12 cellular contexts compared by ENCODE assay signal in the genomic region with DNA sequence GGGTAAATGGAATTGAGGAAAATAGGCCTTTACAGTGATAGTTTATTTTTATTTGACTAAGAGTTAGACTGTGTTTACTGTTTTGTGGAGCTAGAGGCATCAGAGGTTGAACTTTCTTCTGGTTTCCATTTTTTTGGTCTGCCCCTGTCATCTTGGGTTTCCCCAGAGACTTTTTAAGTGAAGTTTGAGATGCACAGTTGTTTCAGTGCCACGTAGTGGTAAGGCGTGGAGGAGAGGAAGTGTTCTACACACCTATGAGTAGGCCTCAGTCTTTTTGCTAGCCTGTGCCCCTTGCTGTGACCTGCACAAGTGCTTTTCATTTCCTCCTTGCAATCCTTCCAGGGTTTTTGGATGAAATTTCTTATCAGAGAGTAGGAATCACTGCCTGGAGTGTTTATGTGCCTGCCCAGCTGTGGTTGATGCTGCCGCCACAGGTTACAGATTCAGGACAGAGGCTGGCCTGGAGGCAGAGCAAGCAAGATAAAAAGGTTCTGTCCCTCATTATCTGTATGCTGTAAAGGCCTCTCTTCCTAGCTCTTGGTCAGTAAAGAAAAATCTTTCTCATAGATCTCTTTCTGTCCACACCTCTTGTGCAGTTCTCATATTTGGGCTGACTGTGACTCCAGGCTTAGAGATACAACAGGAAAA. TPM values are rescaled to one million over a fixed set of nuclear protein-coding genes. Genes with fewer than 3 reads are reported as not detected.
DNase-seq lines count a peak whose midpoint lies in the region; ATAC-seq and TF ChIP-seq lines count a peak whose summit lies in the region.
"Had no signal": no experiment of that assay in that cellular context is flagged by ENCODE, and none has a peak within 500 bp of the region (broad histone marks: within the 10 kb centered on the region; RNA-seq: fewer than 3 reads in every experiment).

No MANE protein-coding gene starts in this region.

- TF ChIP-seq CTCF in OCI-LY7 (conservative IDR thresholded peaks at IDR 0.05; ENCODE audit: low read length) = no peak
- TF ChIP-seq CTCF in dorsolateral prefrontal cortex (IDR thresholded peaks at IDR 0.05 in 54 of 56, conservative IDR thresholded peaks at IDR 0.05 in 2 of 56; ENCODE audit: low read depth in 1 of 56, partially characterized antibody in 56 of 56) = no peak

- intact Hi-C loops in OCI-LY7 (cut with micrococcal nuclease; ENCODE audit: unreplicated experiment) = no loop called here
- intact Hi-C loops in dorsolateral prefrontal cortex (cut with DNase I) = no loop called here

- H3K27ac Mint-ChIP-seq in activated naive CD4-positive, alpha-beta T cell treated with anti-CD3 and anti-CD28 coated beads, Interleukin-2, amount 50 U/mL, for 72 hours = no peak overlapping the region
- H3K27ac Mint-ChIP-seq in activated naive CD4-positive, alpha-beta T cell treated with anti-CD3 and anti-CD28 coated beads, Interleukin-2, amount 10 ng/mL, durations not matched to agents 7 days and 5 days = no peak overlapping the region
- H3K27ac Mint-ChIP-seq: activated naive CD4-positive, alpha-beta T cell treated with anti-CD3 and anti-CD28 coated beads, Interleukin-2, amount 50 U/mL, for 24 hours had no signal

- POLR2A ChIA-PET in OCI-LY7 (lab: Charles Lee) = no interaction called here

- BruUV-seq in OCI-LY7 (replicated peaks; lab: Mats Ljungman, UMichigan) = no TSS peak

- no peak for DNase-seq in activated naive CD4-positive, alpha-beta T cell treated with anti-CD3 and anti-CD28 coated beads, Interleukin-2, amount 50 U/mL, for 72 hours (ENCODE audit: low spot score in 2 of 2)
- no peak for DNase-seq in activated naive CD4-positive, alpha-beta T cell treated with anti-CD3 and anti-CD28 coated beads, Interleukin-2, amount 10 ng/mL, durations not matched to agents 7 days and 5 days
- DNase-seq in OCI-LY7 (ENCODE audit: low spot score) = peak; percentile 16
- no peak for DNase-seq in dorsolateral prefrontal cortex
- DNase-seq in iPS-NIHi7 (ENCODE audit: extremely low spot score) = no peak
- no peak for DNase-seq in mucosa of gallbladder (ENCODE audit: low spot score)
- DNase-seq in NCI-H2196 treated with DMSO at 0.1 percent for 48 hours (lab: John Stamatoyannopoulos, UW; ENCODE audit: unreplicated experiment) = no peak
- DNase-seq: GDM1, MG63, stomach had no signal

- H3K4me1 Mint-ChIP-seq in activated naive CD4-positive, alpha-beta T cell treated with anti-CD3 and anti-CD28 coated beads, Interleukin-2, amount 10 ng/mL, durations not matched to agents 7 days and 5 days = peaks cover 5% of the 10 kb centered on the region
- H3K4me1 Mint-ChIP-seq: activated naive CD4-positive, alpha-beta T cell treated with anti-CD3 and anti-CD28 coated beads, Interleukin-2, amount 50 U/mL, for 24 hours had no signal

- H4K20me1 ChIP-seq in OCI-LY7 (ENCODE audit: insufficient read depth, low read length) = no peaks in the 10 kb centered on the region

- no peaks in the 10 kb centered on the region for H3K4me1 ChIP-seq in OCI-LY7 (ENCODE audit: insufficient read depth, low read length, poor library complexity, severe bottlenecking)
- H3K4me1 ChIP-seq: stomach had no signal

- H3K4me3 Mint-ChIP-seq in activated naive CD4-positive, alpha-beta T cell treated with anti-CD3 and anti-CD28 coated beads, Interleukin-2, amount 10 ng/mL, durations not matched to agents 7 days and 5 days = no peak overlapping the region
- H3K4me3 Mint-ChIP-seq: activated naive CD4-positive, alpha-beta T cell treated with anti-CD3 and anti-CD28 coated beads, Interleukin-2, amount 50 U/mL, for 24 hours had no signal

- no peak overlapping the region for H3K27ac ChIP-seq in OCI-LY7 (ENCODE audit: low read depth, low read length, poor library complexity, severe bottlenecking)
- H3K27ac ChIP-seq in dorsolateral prefrontal cortex = no peak overlapping the region
- H3K27ac ChIP-seq: stomach had no signal

- H3K27me3 ChIP-seq in dorsolateral prefrontal cortex = peaks cover 0 to 9% (median 0%) of the 10 kb centered on the region in 45 donors
- H3K27me3 ChIP-seq: MG63, stomach had no signal

- H3K4me3 ChIP-seq in OCI-LY7 (ENCODE audit: low read depth, low read length, poor library complexity, severe bottlenecking) (no peak overlapping the region), dorsolateral prefrontal cortex (no peak overlapping the region)
- H3K4me3 ChIP-seq: MG63, stomach had no signal

- H3K9me2 ChIP-seq in OCI-LY7 (ENCODE audit: insufficient read depth, low read length) = no peaks in the 10 kb centered on the region

- CTCF ChIA-PET in activated naive CD4-positive, alpha-beta T cell treated with anti-CD3 and anti-CD28 coated beads, Interleukin-2, amount 10 ng/mL, durations not matched to agents 7 days and 5 days (lab: Charles Lee) = interaction anchor here (0.7 to 1.5 kb wide), 3 partner anchors 12 to 584 kb away, joined by 3 read pairs; no protein-coding TSS in a partner anchor
- CTCF ChIA-PET in OCI-LY7 (lab: Charles Lee; ENCODE audit: unreplicated experiment) = no interaction called here

- H3K79me2 ChIP-seq in OCI-LY7 (ENCODE audit: insufficient read depth, low read depth, low read length) = no peaks in the 10 kb centered on the region

- no peaks in the 10 kb centered on the region for H3K9me3 ChIP-seq in OCI-LY7 (ENCODE audit: low read length)
- H3K9me3 ChIP-seq: MG63, stomach had no signal

- no peak overlapping the region for H2AFZ ChIP-seq in OCI-LY7 (ENCODE audit: low read length)

- H3K27me3 Mint-ChIP-seq in activated naive CD4-positive, alpha-beta T cell treated with anti-CD3 and anti-CD28 coated beads, Interleukin-2, amount 10 ng/mL, durations not matched to agents 7 days and 5 days = no peaks in the 10 kb centered on the region
- H3K27me3 Mint-ChIP-seq: activated naive CD4-positive, alpha-beta T cell treated with anti-CD3 and anti-CD28 coated beads, Interleukin-2, amount 50 U/mL, for 24 hours had no signal

- no peaks in the 10 kb centered on the region for H3K9me3 Mint-ChIP-seq in activated naive CD4-positive, alpha-beta T cell treated with anti-CD3 and anti-CD28 coated beads, Interleukin-2, amount 50 U/mL, for 72 hours
- H3K9me3 Mint-ChIP-seq in activated naive CD4-positive, alpha-beta T cell treated with anti-CD3 and anti-CD28 coated beads, Interleukin-2, amount 10 ng/mL, durations not matched to agents 7 days and 5 days = peaks cover 8% of the 10 kb centered on the region

- ATAC-seq in activated naive CD4-positive, alpha-beta T cell treated with anti-CD3 and anti-CD28 coated beads, Interleukin-2, amount 50 U/mL, for 72 hours = peak; percentile 52 to 88
- peak; percentile 94 for ATAC-seq in HG02798 (IDR thresholded peaks at IDR 0.05; ENCODE audit: poor library complexity, unreplicated experiment)

- H3K4me2 ChIP-seq in OCI-LY7 (ENCODE audit: low read length) = no peak overlapping the region

- H3K36me3 Mint-ChIP-seq in activated naive CD4-positive, alpha-beta T cell treated with anti-CD3 and anti-CD28 coated beads, Interleukin-2, amount 50 U/mL, for 72 hours = peaks cover 0 to 10% of the 10 kb centered on the region in 2 donors
- peaks cover 3% of the 10 kb centered on the region for H3K36me3 Mint-ChIP-seq in activated naive CD4-positive, alpha-beta T cell treated with anti-CD3 and anti-CD28 coated beads, Interleukin-2, amount 10 ng/mL, durations not matched to agents 7 days and 5 days
- H3K36me3 Mint-ChIP-seq: activated naive CD4-positive, alpha-beta T cell treated with anti-CD3 and anti-CD28 coated beads, Interleukin-2, amount 50 U/mL, for 24 hours had no signal

- no peaks in the 10 kb centered on the region for H3K36me3 ChIP-seq in OCI-LY7 (ENCODE audit: insufficient read depth, low read length)
- H3K36me3 ChIP-seq: MG63, stomach had no signal

RNA-seq across cellular contexts. Expression of gene HSFX4, which starts 12.5 kb away (rescaled TPM):
- not detected for total RNA-seq in activated naive CD4-positive, alpha-beta T cell treated with anti-CD3 and anti-CD28 coated beads, Interleukin-2, amount 50 U/mL, for 72 hours
- total RNA-seq in OCI-LY7 (2014; rRNA removed; shearing (Covaris generic)) = not detected in 2 replicates
- total RNA-seq in OCI-LY7 (2022) = not detected in 2 replicates
- total RNA-seq in dorsolateral prefrontal cortex = under 1 TPM in 2 of 120 experiments, not detected in 118; 0.39 to 0.43 TPM
- total RNA-seq in mucosa of gallbladder = not detected
- total RNA-seq: stomach had no signal

RNA-seq across cellular contexts. Expression of gene EOLA2, which starts 21.4 kb away (rescaled TPM):
- total RNA-seq in activated naive CD4-positive, alpha-beta T cell treated with anti-CD3 and anti-CD28 coated beads, Interleukin-2, amount 50 U/mL, for 72 hours = 10 to 100 TPM; 24.2 to 34.0 TPM
- 20.0 and 21.5 TPM in 2 replicates for total RNA-seq in OCI-LY7 (2014; rRNA removed; shearing (Covaris generic))
- total RNA-seq in OCI-LY7 (2022) = 37.1 and 43.2 TPM in 2 replicates
- total RNA-seq in dorsolateral prefrontal cortex = 10 to 100 TPM; 18.9 to 40.5 (median 28.8) TPM
- 30.2 TPM for total RNA-seq in mucosa of gallbladder

RNA-seq across cellular contexts. Expression of gene MAGEA8, which starts 35.9 kb away (rescaled TPM):
- not detected for total RNA-seq in activated naive CD4-positive, alpha-beta T cell treated with anti-CD3 and anti-CD28 coated beads, Interleukin-2, amount 50 U/mL, for 72 hours
- total RNA-seq in OCI-LY7 (2014; rRNA removed; shearing (Covaris generic)) = not detected in 2 replicates
- not detected in 2 replicates for total RNA-seq in OCI-LY7 (2022)
- total RNA-seq in dorsolateral prefrontal cortex = not detected
- not detected for total RNA-seq in mucosa of gallbladder
- total RNA-seq: stomach had no signal
